In genomic region chr17:66541461-66542182, GRCh38 we compare ENCODE assay signal across 8 cellular contexts.
DNase-seq lines count a peak whose midpoint lies in the region; ATAC-seq and TF ChIP-seq lines count a peak whose summit lies in the region.

No MANE protein-coding gene starts in this region.

- H3K27ac Mint-ChIP-seq in CD14-positive monocyte, result no peak overlapping the region

- no peak overlapping the region for H3K4me2 ChIP-seq in neuronal stem cell (ENCODE audit: insufficient read depth, low read length, poor library complexity, severe bottlenecking)

- H3K36me3 Mint-ChIP-seq in CD14-positive monocyte, result peaks cover 4 to 10% of the 10 kb centered on the region in 2 donors

- no CpG with 5 or more reads among the region's 9 CpGs for WGBS in neuronal stem cell (ENCODE audit: extremely low coverage in 2 of 2, insufficient read length in 2 of 2, insufficient replicate concordance in 1 of 2), 2 donors

- no peak overlapping the region for H3K4me3 Mint-ChIP-seq in CD14-positive monocyte

- no peak overlapping the region for H2BK12ac ChIP-seq in neuronal stem cell (ENCODE audit: low read length)

- peaks cover 27% of the 10 kb centered on the region for H3K4me1 Mint-ChIP-seq in CD14-positive monocyte

- H3K4me1 ChIP-seq in stomach smooth muscle (ENCODE audit: control insufficient read depth, insufficient read depth, low read length), result peaks cover 27% of the 10 kb centered on the region
- peaks cover 11 to 13% of the 10 kb centered on the region in 2 donors for H3K4me1 ChIP-seq in neuronal stem cell (ENCODE audit: control insufficient read depth in 2 of 2, insufficient read depth in 1 of 2, low read depth in 1 of 2, low read length in 2 of 2)

- H3K27me3 ChIP-seq in stomach smooth muscle (ENCODE audit: control insufficient read depth in 1 of 2, insufficient read depth in 2 of 2, low read length in 2 of 2), result no peaks in the 10 kb centered on the region
- H3K27me3 ChIP-seq in neuronal stem cell (ENCODE audit: control insufficient read depth in 3 of 3, insufficient read depth in 3 of 3, low read depth in 1 of 3, low read length in 3 of 3), result no peaks in the 10 kb centered on the region

- ATAC-seq in GM21528 (IDR thresholded peaks at IDR 0.05; ENCODE audit: low FRiP score, unreplicated experiment), result peak; percentile 86

- H3K27me3 Mint-ChIP-seq in CD14-positive monocyte (ENCODE audit: low read depth in 3 of 3), result peaks cover 0 to 1% (median 0%) of the 10 kb centered on the region in 3 donors

- H3K14ac ChIP-seq in neuronal stem cell (ENCODE audit: low read length), result no peak overlapping the region

- H3K23ac ChIP-seq in neuronal stem cell (ENCODE audit: low read depth, low read length, poor library complexity), result no peak overlapping the region

- no peak overlapping the region for H2AK5ac ChIP-seq in neuronal stem cell (ENCODE audit: low read depth, low read length)

- H3K9me3 ChIP-seq in stomach smooth muscle (ENCODE audit: control insufficient read depth in 2 of 2, low read length in 2 of 2), result no peaks in the 10 kb centered on the region
- peaks cover 0 to 5% of the 10 kb centered on the region in 2 donors for H3K9me3 ChIP-seq in neuronal stem cell (replicated peaks in 1 of 2; ENCODE audit: control insufficient read depth in 2 of 2, insufficient read depth in 1 of 2, low read depth in 1 of 2, low read length in 2 of 2)

- peaks cover 2 to 25% (median 12%) of the 10 kb centered on the region in 7 donors for H3K9me3 Mint-ChIP-seq in CD14-positive monocyte

- in situ Hi-C loops in KBM-7 (cut with MboI; ENCODE audit: low pct_unique_long_range_greater_than_20kb, low sequenced_read_pairs), result no loop called here

- H3K18ac ChIP-seq in neuronal stem cell (ENCODE audit: low read length), result no peak overlapping the region

- H2BK5ac ChIP-seq in neuronal stem cell (ENCODE audit: low read length), result no peak overlapping the region

- no peak overlapping the region for H3K4ac ChIP-seq in neuronal stem cell (ENCODE audit: low read length)

- no peak overlapping the region for H2AFZ ChIP-seq in neuronal stem cell (ENCODE audit: low read length)

- intact Hi-C loops in posterior vena cava (cut with DNase I) (no loop called here), CD14-positive monocyte (cut with micrococcal nuclease) (loop anchor here in 1 of 2 donors (10.0 kb wide), 1 partner anchor 217 kb away; no protein-coding TSS in a partner anchor)

- DNase-seq in GM12864 (ENCODE audit: low read depth) (peak; percentile 30), KBM-7 (peak; percentile 56), dedifferentiated amniotic fluid mesenchymal stem cell (ENCODE audit: extremely low spot score) (peak; percentile 58), neuronal stem cell (ENCODE audit: low spot score) (no peak), posterior vena cava (ENCODE audit: low spot score) (no peak), CD14-positive monocyte (ENCODE audit: low spot score) (no peak)

- H3K36me3 ChIP-seq in stomach smooth muscle (ENCODE audit: control insufficient read depth in 2 of 2, insufficient read depth in 2 of 2, low read length in 2 of 2) (no peaks in the 10 kb centered on the region), neuronal stem cell (replicated peaks in 1 of 2; ENCODE audit: control insufficient read depth in 2 of 2, insufficient read depth in 2 of 2, low read length in 2 of 2) (no peaks in the 10 kb centered on the region)

- no peak overlapping the region for H4K8ac ChIP-seq in neuronal stem cell (ENCODE audit: low read depth, low read length)

- H3K27ac ChIP-seq in stomach smooth muscle (ENCODE audit: low read length) (peak overlapping the region; percentile 38), neuronal stem cell (replicated peaks; ENCODE audit: low read length) (no peak overlapping the region)

- H2BK15ac ChIP-seq in neuronal stem cell (ENCODE audit: low read length), result no peak overlapping the region

- H3K4me3 ChIP-seq in GM12864 (ENCODE audit: low read depth, low read length), result no peak overlapping the region
- H3K4me3 ChIP-seq in stomach smooth muscle (ENCODE audit: low read length in 2 of 2), result no peak overlapping the region
- no peak overlapping the region for H3K4me3 ChIP-seq in neuronal stem cell (ENCODE audit: low read length in 2 of 2)

- no peak overlapping the region for H2BK120ac ChIP-seq in neuronal stem cell (ENCODE audit: low read depth, low read length)

- TF ChIP-seq CTCF in GM12864 (IDR thresholded peaks at IDR 0.05; ENCODE audit: low read depth, low read length, missing control alignments), result no peak
- no peak for TF ChIP-seq CTCF in CD14-positive monocyte (IDR thresholded peaks at IDR 0.05)

- no peak overlapping the region for H4K91ac ChIP-seq in neuronal stem cell (ENCODE audit: low read depth, low read length, poor library complexity)

- no peak overlapping the region for H3K9ac ChIP-seq in stomach smooth muscle (ENCODE audit: low read length in 2 of 2)
- H3K9ac ChIP-seq in neuronal stem cell (ENCODE audit: low read depth, low read length, poor library complexity), result no peak overlapping the region

- no peaks in the 10 kb centered on the region for H3K79me1 ChIP-seq in neuronal stem cell (ENCODE audit: low read depth, low read length)

Comparison
In these comparisons a context has a peak if more than half of its experiments do, and no peak if none do; other contexts are left out.
1. DNase-seq: peak in GM12864 (single experiment), KBM-7 (single experiment) and dedifferentiated amniotic fluid mesenchymal stem cell (single experiment); none in neuronal stem cell (single experiment), posterior vena cava (single experiment) and CD14-positive monocyte (single experiment).